Comparison of ENCODE assay signal across 15 cellular contexts in genomic region chr3:171491412-171491811, GRCh38. TPM values are rescaled to one million over a fixed set of nuclear protein-coding genes. Genes with fewer than 3 reads are reported as not detected.
A peak's percentile ranks its signal among the peaks of the same experiment; 100 is the strongest.
DNase-seq lines count a peak whose midpoint lies in the region; ATAC-seq and TF ChIP-seq lines count a peak whose summit lies in the region.
"Had no signal": no experiment of that assay in that cellular context is flagged by ENCODE, and none has a peak within 500 bp of the region (broad histone marks: within the 10 kb centered on the region; RNA-seq: fewer than 3 reads in every experiment).

No MANE protein-coding gene starts in this region.

- peaks cover 47% of the 10 kb centered on the region for H3K4me1 Mint-ChIP-seq in activated CD4-positive, alpha-beta T cell treated with anti-CD3 and anti-CD28 coated beads for 36 hours
- peaks cover 33% of the 10 kb centered on the region for H3K4me1 Mint-ChIP-seq in activated naive CD8-positive, alpha-beta T cell treated with anti-CD3 and anti-CD28 coated beads, Interleukin-2, amount 10 ng/mL, durations not matched to agents 7 days and 5 days
- peaks cover 26 to 44% of the 10 kb centered on the region in 2 donors for H3K4me1 Mint-ChIP-seq in natural killer cell

- no peaks in the 10 kb centered on the region for H3K79me2 ChIP-seq in Loucy (ENCODE audit: insufficient read depth, low read length)

- H2AFZ ChIP-seq in Loucy (ENCODE audit: low read length) = peak overlapping the region; percentile 82

- H3K27me3 ChIP-seq in Loucy (ENCODE audit: insufficient read depth, low read length, poor library complexity, severe bottlenecking) = no peaks in the 10 kb centered on the region
- no peaks in the 10 kb centered on the region for H3K27me3 ChIP-seq in esophagus squamous epithelium
- H3K27me3 ChIP-seq: ascending aorta, dorsolateral prefrontal cortex had no signal

- TF ChIP-seq POLR2A in esophagus squamous epithelium (IDR thresholded peaks at IDR 0.05) = no peak

- H3F3A ChIP-seq in Loucy (ENCODE audit: low read depth) = no peaks in the 10 kb centered on the region; the same call in 1 of the 2 replicates

- H3K4me2 ChIP-seq in Loucy (ENCODE audit: low read depth, low read length, poor library complexity, severe bottlenecking) = peak overlapping the region; percentile 62

- ATAC-seq in activated CD4-positive, alpha-beta T cell treated with anti-CD3 and anti-CD28 coated beads for 36 hours = peak; percentile 57
- ATAC-seq in activated naive CD8-positive, alpha-beta T cell treated with anti-CD3 and anti-CD28 coated beads, Interleukin-2, amount 10 ng/mL, durations not matched to agents 7 days and 5 days (ENCODE audit: low read depth) = peak; percentile 47
- ATAC-seq in natural killer cell (peak; percentile 62 to 79 (median 72)), HG03565 (IDR thresholded peaks at IDR 0.05; ENCODE audit: unreplicated experiment) (no peak)
- ATAC-seq: Panc1 had no signal

- 24 to 31% methylated on average over 2 of the region's 2 CpGs for WGBS in esophagus squamous epithelium, 2 donors

- POLR2A ChIA-PET in activated CD4-positive, alpha-beta T cell treated with anti-CD3 and anti-CD28 coated beads for 36 hours (lab: Charles Lee) = no interaction called here
- POLR2A ChIA-PET in activated naive CD8-positive, alpha-beta T cell treated with anti-CD3 and anti-CD28 coated beads, Interleukin-2, amount 10 ng/mL, durations not matched to agents 7 days and 5 days (lab: Charles Lee) = interaction anchor here (0.6 to 1.3 kb wide), 5 partner anchors 11 to 236 kb away, joined by 3 to 12 read pairs (median 3); partner anchors contain the start of gene TNIK

- H3K4me3 Mint-ChIP-seq in activated CD4-positive, alpha-beta T cell treated with anti-CD3 and anti-CD28 coated beads for 36 hours = peak overlapping the region; percentile 60
- H3K4me3 Mint-ChIP-seq in activated naive CD8-positive, alpha-beta T cell treated with anti-CD3 and anti-CD28 coated beads, Interleukin-2, amount 10 ng/mL, durations not matched to agents 7 days and 5 days = peak overlapping the region; percentile 77
- peak overlapping the region; percentile 89 for H3K4me3 Mint-ChIP-seq in natural killer cell
- H3K4me3 Mint-ChIP-seq: type B pancreatic cell had no signal

- DNase-seq in activated CD4-positive, alpha-beta T cell treated with anti-CD3 and anti-CD28 coated beads for 36 hours = no peak
- DNase-seq in activated CD4-positive, alpha-beta T cell treated with anti-CD3 and anti-CD28 coated beads for 48 hours = no peak
- DNase-seq in activated naive CD8-positive, alpha-beta T cell treated with anti-CD3 and anti-CD28 coated beads, Interleukin-2, amount 10 ng/mL, durations not matched to agents 7 days and 5 days = no peak
- DNase-seq in natural killer cell = no peak
- DNase-seq in esophagus squamous epithelium (lab: John Stamatoyannopoulos, UW) = no peak
- DNase-seq in SW 1271 (lab: John Stamatoyannopoulos, UW) = no peak
- DNase-seq: dorsolateral prefrontal cortex; NCI-H2227 treated with DMSO at 0.1 percent for 48 hours; stimulated activated CD4-positive, alpha-beta T cell treated with anti-CD3 and anti-CD28 coated beads, Interleukin-15, amount 100 ng/mL, for 24 hours had no signal

- peaks cover 2% of the 10 kb centered on the region for H3K36me3 Mint-ChIP-seq in activated CD4-positive, alpha-beta T cell treated with anti-CD3 and anti-CD28 coated beads for 36 hours (ENCODE audit: low read depth)
- peaks cover 4% of the 10 kb centered on the region for H3K36me3 Mint-ChIP-seq in activated naive CD8-positive, alpha-beta T cell treated with anti-CD3 and anti-CD28 coated beads, Interleukin-2, amount 10 ng/mL, durations not matched to agents 7 days and 5 days
- no peaks in the 10 kb centered on the region for H3K36me3 Mint-ChIP-seq in natural killer cell
- H3K36me3 Mint-ChIP-seq: type B pancreatic cell had no signal

- no peaks in the 10 kb centered on the region for H4K20me1 ChIP-seq in Loucy (ENCODE audit: insufficient read depth, low read length, poor library complexity, severe bottlenecking)

- H3K9me3 Mint-ChIP-seq in activated CD4-positive, alpha-beta T cell treated with anti-CD3 and anti-CD28 coated beads for 36 hours (ENCODE audit: low read depth) = no peaks in the 10 kb centered on the region
- no peaks in the 10 kb centered on the region for H3K9me3 Mint-ChIP-seq in activated naive CD8-positive, alpha-beta T cell treated with anti-CD3 and anti-CD28 coated beads, Interleukin-2, amount 10 ng/mL, durations not matched to agents 7 days and 5 days
- H3K9me3 Mint-ChIP-seq in natural killer cell = no peaks in the 10 kb centered on the region
- H3K9me3 Mint-ChIP-seq: type B pancreatic cell had no signal

- CTCF ChIA-PET in activated CD4-positive, alpha-beta T cell treated with anti-CD3 and anti-CD28 coated beads for 36 hours (lab: Charles Lee) = interaction anchor here (0.6 kb wide), 1 partner anchor 1040 kb away, joined by 3 read pairs; no protein-coding TSS in a partner anchor

- peak overlapping the region; percentile 14 for H3K9ac ChIP-seq in Loucy (ENCODE audit: low read depth, low read length, poor library complexity, severe bottlenecking)

- H3K27ac ChIP-seq in esophagus squamous epithelium = peak overlapping the region in 1 of 4 donors; percentile 11
- H3K27ac ChIP-seq: ascending aorta, dorsolateral prefrontal cortex, prostate gland had no signal

- H3K9me3 ChIP-seq in Loucy (ENCODE audit: insufficient read depth, low read depth, low read length) = no peaks in the 10 kb centered on the region
- no peaks in the 10 kb centered on the region for H3K9me3 ChIP-seq in esophagus squamous epithelium
- H3K9me3 ChIP-seq: ascending aorta, prostate gland had no signal

- H3K27me3 Mint-ChIP-seq in activated CD4-positive, alpha-beta T cell treated with anti-CD3 and anti-CD28 coated beads for 36 hours = no peaks in the 10 kb centered on the region
- H3K27me3 Mint-ChIP-seq in activated naive CD8-positive, alpha-beta T cell treated with anti-CD3 and anti-CD28 coated beads, Interleukin-2, amount 10 ng/mL, durations not matched to agents 7 days and 5 days = no peaks in the 10 kb centered on the region
- no peaks in the 10 kb centered on the region for H3K27me3 Mint-ChIP-seq in natural killer cell (ENCODE audit: low read depth in 2 of 2)
- H3K27me3 Mint-ChIP-seq: type B pancreatic cell had no signal

- H3K27ac Mint-ChIP-seq in activated CD4-positive, alpha-beta T cell treated with anti-CD3 and anti-CD28 coated beads for 36 hours = peak overlapping the region; percentile 88
- H3K27ac Mint-ChIP-seq in activated naive CD8-positive, alpha-beta T cell treated with anti-CD3 and anti-CD28 coated beads, Interleukin-2, amount 10 ng/mL, durations not matched to agents 7 days and 5 days = peak overlapping the region; percentile 83
- peak overlapping the region; percentile 81 to 91 for H3K27ac Mint-ChIP-seq in natural killer cell
- H3K27ac Mint-ChIP-seq: type B pancreatic cell had no signal

- intact Hi-C loops in activated CD4-positive, alpha-beta T cell treated with anti-CD3 and anti-CD28 coated beads for 36 hours (cut with DNase I, micrococcal nuclease) = loop anchor here (1.0 to 5.0 kb wide), 3 partner anchors 11 to 71 kb away; no protein-coding TSS in a partner anchor
- intact Hi-C loops in natural killer cell (cut with micrococcal nuclease) (no loop called here), esophagus squamous epithelium (cut with DNase I) (no loop called here)

- no peaks in the 10 kb centered on the region for H3K36me3 ChIP-seq in Loucy (ENCODE audit: insufficient read depth, low read length)
- no peaks in the 10 kb centered on the region for H3K36me3 ChIP-seq in esophagus squamous epithelium
- H3K36me3 ChIP-seq: ascending aorta, prostate gland had no signal

- no peak for TF ChIP-seq CTCF in Loucy (conservative IDR thresholded peaks at IDR 0.05; ENCODE audit: low read length)
- TF ChIP-seq CTCF in natural killer cell (IDR thresholded peaks at IDR 0.05) = no peak
- TF ChIP-seq CTCF in esophagus squamous epithelium (IDR thresholded peaks at IDR 0.05) = no peak

- H3K4me3 ChIP-seq in Loucy (ENCODE audit: low read length, poor library complexity, severe bottlenecking) (peak overlapping the region; percentile 43), esophagus squamous epithelium (peak overlapping the region in 1 of 4 donors; percentile 27)
- H3K4me3 ChIP-seq: ascending aorta, dorsolateral prefrontal cortex, prostate gland had no signal

- H3K4me1 ChIP-seq in Loucy (ENCODE audit: insufficient read depth, low read length, poor library complexity, severe bottlenecking) (peaks cover 31% of the 10 kb centered on the region), esophagus squamous epithelium (no peaks in the 10 kb centered on the region)
- H3K4me1 ChIP-seq: ascending aorta, prostate gland had no signal

- peaks cover 4% of the 10 kb centered on the region; the same call in 1 of the 2 replicates for H3K9me2 ChIP-seq in Loucy (replicated peaks; ENCODE audit: low read depth, low read length)

RNA-seq across cellular contexts. Expression of gene TNIK, which starts 31.2 kb away (rescaled TPM):
- 10 to 100 TPM; 28.8 to 34.2 TPM for total RNA-seq in activated CD4-positive, alpha-beta T cell treated with anti-CD3 and anti-CD28 coated beads for 36 hours
- 10 to 100 TPM; 47.6 to 52.7 TPM for total RNA-seq in activated naive CD8-positive, alpha-beta T cell treated with anti-CD3 and anti-CD28 coated beads, Interleukin-2, amount 10 ng/mL, durations not matched to agents 7 days and 5 days
- total RNA-seq in natural killer cell (100 to 1,000 TPM in 2 of 3 donors, 10 to 100 TPM in 1; 93.7 to 122 (median 119) TPM), esophagus squamous epithelium (10 to 100 TPM in 1 of 4 donors, 1 to 10 TPM in 3; 2.2 to 11.6 (median 4.7) TPM)

Comparison
In these comparisons a context has a peak if more than half of its experiments do, and no peak if none do; other contexts are left out.
1. intact Hi-C loops: an anchor here in activated CD4-positive, alpha-beta T cell treated with anti-CD3 and anti-CD28 coated beads for 36 hours (1.0 to 5.0 kb wide); none called in natural killer cell and esophagus squamous epithelium.